9 cellular contexts compared by ENCODE assay signal in genomic region chr9:99778308-99778707, GRCh38. TPM values are rescaled to one million over a fixed set of nuclear protein-coding genes. Genes with fewer than 3 reads are reported as not detected.
A peak's percentile ranks its signal among the peaks of the same experiment; 100 is the strongest.
DNase-seq lines count a peak whose midpoint lies in the region; ATAC-seq and TF ChIP-seq lines count a peak whose summit lies in the region.
"Had no signal": no experiment of that assay in that cellular context is flagged by ENCODE, and none has a peak within 500 bp of the region (broad histone marks: within the 10 kb centered on the region; RNA-seq: fewer than 3 reads in every experiment).

No MANE protein-coding gene starts in this region.

- peak; percentile 92 for ATAC-seq in activated naive CD8-positive, alpha-beta T cell treated with anti-CD3 and anti-CD28 coated beads, Interleukin-2, amount 50 U/mL, for 24 hours
- ATAC-seq in left lung = peak; percentile 23
- ATAC-seq: right lobe of liver had no signal

- intact Hi-C loops in left lung (cut with DNase I) = no loop called here
- intact Hi-C loops in posterior cingulate gyrus (cut with DNase I) = no loop called here

- no peaks in the 10 kb centered on the region for H3K4me1 ChIP-seq in left lung
- H3K4me1 ChIP-seq: right lobe of liver had no signal

- H3K27ac Mint-ChIP-seq in activated naive CD8-positive, alpha-beta T cell treated with anti-CD3 and anti-CD28 coated beads, Interleukin-2, amount 50 U/mL, for 24 hours = peak overlapping the region; percentile 83

- H3K4me3 ChIP-seq in AG04449 (ENCODE audit: low read depth, low read length) (no peak overlapping the region), HFF-Myc (replicated peaks; ENCODE audit: low read depth, low read length) (no peak overlapping the region), left lung (no peak overlapping the region)
- H3K4me3 ChIP-seq: right lobe of liver had no signal

- POLR2A ChIA-PET in AG04449 (lab: Yijun Ruan, JAX) = no interaction called here

- H3K4me1 Mint-ChIP-seq in activated naive CD8-positive, alpha-beta T cell treated with anti-CD3 and anti-CD28 coated beads, Interleukin-2, amount 50 U/mL, for 24 hours = peaks cover 28% of the 10 kb centered on the region

- no peaks in the 10 kb centered on the region for H3K36me3 ChIP-seq in left lung
- H3K36me3 ChIP-seq: right lobe of liver had no signal

- TF ChIP-seq CTCF in AG04449 (IDR thresholded peaks at IDR 0.05; ENCODE audit: insufficient read depth, low read length, missing control alignments) (no peak), HFF-Myc (IDR thresholded peaks at IDR 0.05; ENCODE audit: low read depth, low read length, missing control alignments) (no peak), left lung (IDR thresholded peaks at IDR 0.05) (no peak), GM13977 (IDR thresholded peaks at IDR 0.05; ENCODE audit: extremely low read depth, insufficient read depth, missing control alignments) (no peak)

- CTCF ChIA-PET in AG04449 (lab: Yijun Ruan, JAX) = no interaction called here

- H3K4me3 Mint-ChIP-seq in activated naive CD8-positive, alpha-beta T cell treated with anti-CD3 and anti-CD28 coated beads, Interleukin-2, amount 50 U/mL, for 24 hours = peak overlapping the region; percentile 19

- H3K36me3 Mint-ChIP-seq in activated naive CD8-positive, alpha-beta T cell treated with anti-CD3 and anti-CD28 coated beads, Interleukin-2, amount 50 U/mL, for 24 hours (ENCODE audit: low read depth) = no peaks in the 10 kb centered on the region

- H3K27me3 ChIP-seq in left lung = no peaks in the 10 kb centered on the region
- H3K27me3 ChIP-seq: right lobe of liver had no signal

- in situ Hi-C loops in GM13977 (cut with MboI; ENCODE audit: low pct_unique_long_range_greater_than_20kb, low sequenced_read_pairs, unreplicated experiment) = no loop called here

- no peak overlapping the region for H3K27ac ChIP-seq in left lung
- H3K27ac ChIP-seq: right lobe of liver had no signal

- H3K9me3 ChIP-seq in left lung = no peaks in the 10 kb centered on the region
- H3K9me3 ChIP-seq: right lobe of liver had no signal

- peak; percentile 34 for DNase-seq in AG04449 (ENCODE audit: low read depth, low spot score)
- peak; percentile 48 for DNase-seq in HFF-Myc (ENCODE audit: extremely low read depth, low read depth)
- DNase-seq in activated naive CD8-positive, alpha-beta T cell treated with anti-CD3 and anti-CD28 coated beads, Interleukin-2, amount 50 U/mL, for 24 hours = peak; percentile 42
- DNase-seq in left lung = no peak
- DNase-seq in NCI-H1092 (lab: John Stamatoyannopoulos, UW) = no peak
- DNase-seq in posterior cingulate gyrus = no peak
- no peak for DNase-seq in GM13977 (ENCODE audit: low spot score)
- DNase-seq in midbrain (lab: John Stamatoyannopoulos, UW) = no peak
- DNase-seq: right lobe of liver had no signal

- H3K9me3 Mint-ChIP-seq in activated naive CD8-positive, alpha-beta T cell treated with anti-CD3 and anti-CD28 coated beads, Interleukin-2, amount 50 U/mL, for 24 hours = no peaks in the 10 kb centered on the region

- H3K27me3 Mint-ChIP-seq in activated naive CD8-positive, alpha-beta T cell treated with anti-CD3 and anti-CD28 coated beads, Interleukin-2, amount 50 U/mL, for 24 hours = peaks cover 5% of the 10 kb centered on the region

RNA-seq across cellular contexts. Expression of gene NR4A3, which starts 43.4 kb away (rescaled TPM):
- total RNA-seq in left lung = 1 to 10 TPM; 4.9 to 6.2 TPM

Comparison
In these comparisons a context has a peak if more than half of its experiments do, and no peak if none do; other contexts are left out.
1. DNase-seq: peak in AG04449 (single experiment), HFF-Myc (single experiment) and activated naive CD8-positive, alpha-beta T cell treated with anti-CD3 and anti-CD28 coated beads, Interleukin-2, amount 50 U/mL, for 24 hours (single experiment); none in left lung (0 of 2), NCI-H1092 (single experiment), posterior cingulate gyrus (0 of 10), GM13977 (single experiment) and midbrain (single experiment).